In genomic region chr22:42922374-42923177, GRCh38 we compare ENCODE assay signal across 8 cellular contexts.
DNase-seq lines count a peak whose midpoint lies in the region; ATAC-seq and TF ChIP-seq lines count a peak whose summit lies in the region.

No MANE protein-coding gene starts in this region.

- H3K9me3 Mint-ChIP-seq in activated T-cell treated with anti-CD3 and anti-CD28 coated beads, Interleukin-2, amount 50 U/mL, for 24 hours, result no peaks in the 10 kb centered on the region
- H3K9me3 Mint-ChIP-seq in activated T-cell treated with anti-CD3 and anti-CD28 coated beads, Interleukin-2, amount 50 U/mL, for 4 hours, result no peaks in the 10 kb centered on the region
- H3K9me3 Mint-ChIP-seq in activated B cell treated with CpG ODN at 0.5 μM for 24 hours, result no peaks in the 10 kb centered on the region

- H3K4me1 ChIP-seq in right lobe of liver (peaks cover 0 to 12% (median 3%) of the 10 kb centered on the region in 4 donors), tibial artery (peaks cover 0 to 100% (median 68%) of the 10 kb centered on the region in 4 donors)

- ATAC-seq in activated T-cell treated with anti-CD3 and anti-CD28 coated beads, Interleukin-2, amount 50 U/mL, for 4 hours, result no peak
- ATAC-seq in activated B cell treated with CpG ODN at 0.5 μM for 24 hours (ENCODE audit: low read depth), result peak; percentile 62
- ATAC-seq in right lobe of liver, result peak; percentile 22 to 87 (median 54)
- no peak for ATAC-seq in HG02938 (IDR thresholded peaks at IDR 0.05; ENCODE audit: unreplicated experiment)
- no peak for ATAC-seq in HG02678 (IDR thresholded peaks at IDR 0.05; ENCODE audit: unreplicated experiment)

- TF ChIP-seq CTCF in activated B cell treated with CpG ODN at 0.5 μM for 24 hours (IDR thresholded peaks at IDR 0.05), result no peak
- no peak for TF ChIP-seq CTCF in right lobe of liver (IDR thresholded peaks at IDR 0.05)
- TF ChIP-seq CTCF in tibial artery (IDR thresholded peaks at IDR 0.05), result no peak

- no peaks in the 10 kb centered on the region for H3K36me3 Mint-ChIP-seq in activated T-cell treated with anti-CD3 and anti-CD28 coated beads, Interleukin-2, amount 50 U/mL, for 24 hours (ENCODE audit: low read depth)
- H3K36me3 Mint-ChIP-seq in activated T-cell treated with anti-CD3 and anti-CD28 coated beads, Interleukin-2, amount 50 U/mL, for 4 hours (ENCODE audit: insufficient read depth), result no peaks in the 10 kb centered on the region
- H3K36me3 Mint-ChIP-seq in activated B cell treated with CpG ODN at 0.5 μM for 24 hours (ENCODE audit: low read depth), result peaks cover 3% of the 10 kb centered on the region

- POLR2A ChIA-PET in activated B cell treated with CpG ODN at 0.5 μM for 24 hours (lab: Charles Lee), result interaction anchor here (0.6 to 2.4 kb wide), 11 partner anchors 9 to 834 kb away, joined by 3 to 10 read pairs (median 4); partner anchors contain the start of gene PACSIN2

- no peak overlapping the region for H3K4me3 Mint-ChIP-seq in activated T-cell treated with anti-CD3 and anti-CD28 coated beads, Interleukin-2, amount 50 U/mL, for 24 hours
- H3K4me3 Mint-ChIP-seq in activated T-cell treated with anti-CD3 and anti-CD28 coated beads, Interleukin-2, amount 50 U/mL, for 4 hours, result no peak overlapping the region
- peak overlapping the region; percentile 64 for H3K4me3 Mint-ChIP-seq in activated B cell treated with CpG ODN at 0.5 μM for 24 hours

- H3K4me3 ChIP-seq in right lobe of liver (no peak overlapping the region), tibial artery (no peak overlapping the region)

- H3K27me3 Mint-ChIP-seq in activated T-cell treated with anti-CD3 and anti-CD28 coated beads, Interleukin-2, amount 50 U/mL, for 24 hours, result no peaks in the 10 kb centered on the region
- no peaks in the 10 kb centered on the region for H3K27me3 Mint-ChIP-seq in activated T-cell treated with anti-CD3 and anti-CD28 coated beads, Interleukin-2, amount 50 U/mL, for 4 hours (ENCODE audit: low read depth)
- H3K27me3 Mint-ChIP-seq in activated B cell treated with CpG ODN at 0.5 μM for 24 hours, result no peaks in the 10 kb centered on the region

- no peak for TF ChIP-seq POLR2A in right lobe of liver (IDR thresholded peaks at IDR 0.05)

- H3K4me1 Mint-ChIP-seq in activated T-cell treated with anti-CD3 and anti-CD28 coated beads, Interleukin-2, amount 50 U/mL, for 24 hours (ENCODE audit: low read depth), result peaks cover 59% of the 10 kb centered on the region
- H3K4me1 Mint-ChIP-seq in activated T-cell treated with anti-CD3 and anti-CD28 coated beads, Interleukin-2, amount 50 U/mL, for 4 hours (ENCODE audit: low read depth), result peaks cover 42% of the 10 kb centered on the region
- H3K4me1 Mint-ChIP-seq in activated B cell treated with CpG ODN at 0.5 μM for 24 hours, result peaks cover 68% of the 10 kb centered on the region

- H3K36me3 ChIP-seq in right lobe of liver (no peaks in the 10 kb centered on the region), tibial artery (no peaks in the 10 kb centered on the region)

- CTCF ChIA-PET in activated B cell treated with CpG ODN at 0.5 μM for 24 hours (lab: Charles Lee), result interaction anchor here (1.2 to 1.7 kb wide), 3 partner anchors 12 to 79 kb away, joined by 3 to 5 read pairs (median 3); no protein-coding TSS in a partner anchor

- H3K27ac Mint-ChIP-seq in activated T-cell treated with anti-CD3 and anti-CD28 coated beads, Interleukin-2, amount 50 U/mL, for 24 hours, result peak overlapping the region; percentile 5
- peak overlapping the region; percentile 89 for H3K27ac Mint-ChIP-seq in activated B cell treated with CpG ODN at 0.5 μM for 24 hours

- intact Hi-C loops in activated B cell treated with CpG ODN at 0.5 μM for 24 hours (cut with micrococcal nuclease) (loop anchor here (1.0 kb wide), 1 partner anchor 9 kb away; no protein-coding TSS in a partner anchor), right lobe of liver (cut with DNase I) (no loop called here), tibial artery (cut with DNase I; ENCODE audit: low total_unique reads) (no loop called here)

- DNase-seq in activated T-cell treated with anti-CD3 and anti-CD28 coated beads, Interleukin-2, amount 50 U/mL, for 24 hours, result no peak
- no peak for DNase-seq in activated T-cell treated with anti-CD3 and anti-CD28 coated beads, Interleukin-2, amount 50 U/mL, for 4 hours
- DNase-seq in activated B cell treated with CpG ODN at 0.5 μM for 24 hours, result no peak
- peak in 2 of 3 donors; percentile 60 to 70 for DNase-seq in right lobe of liver
- DNase-seq in tibial artery, result no peak
- no peak for DNase-seq in midbrain (lab: John Stamatoyannopoulos, UW)

- WGBS in right lobe of liver (ENCODE audit: insufficient coverage, low coverage, low lambda C conversion rate, missing lambda C conversion rate), result 55% methylated on average over 8 of the region's 13 CpGs

- H3K27ac ChIP-seq in right lobe of liver (no peak overlapping the region), tibial artery (peak overlapping the region; percentile 68 to 95)

- H3K27me3 ChIP-seq in right lobe of liver (no peaks in the 10 kb centered on the region), tibial artery (no peaks in the 10 kb centered on the region)

- H3K9me3 ChIP-seq in right lobe of liver, result no peaks in the 10 kb centered on the region
- H3K9me3 ChIP-seq in tibial artery, result no peaks in the 10 kb centered on the region

Comparison
In these comparisons a context has a peak if more than half of its experiments do, and no peak if none do; other contexts are left out.
1. DNase-seq: peak in right lobe of liver (2 of 3); none in activated T-cell treated with anti-CD3 and anti-CD28 coated beads, Interleukin-2, amount 50 U/mL, for 24 hours (single experiment), activated T-cell treated with anti-CD3 and anti-CD28 coated beads, Interleukin-2, amount 50 U/mL, for 4 hours (single experiment), activated B cell treated with CpG ODN at 0.5 μM for 24 hours (single experiment), tibial artery (0 of 2) and midbrain (single experiment).
2. ATAC-seq: peak in activated B cell treated with CpG ODN at 0.5 μM for 24 hours (single experiment) and right lobe of liver (4 of 4); none in activated T-cell treated with anti-CD3 and anti-CD28 coated beads, Interleukin-2, amount 50 U/mL, for 4 hours (0 of 2), HG02938 (single experiment) and HG02678 (single experiment).
3. H3K27ac ChIP-seq: peak in tibial artery (2 of 2); none in right lobe of liver (0 of 3).